19 cellular contexts compared by ENCODE assay signal in the genomic region with DNA sequence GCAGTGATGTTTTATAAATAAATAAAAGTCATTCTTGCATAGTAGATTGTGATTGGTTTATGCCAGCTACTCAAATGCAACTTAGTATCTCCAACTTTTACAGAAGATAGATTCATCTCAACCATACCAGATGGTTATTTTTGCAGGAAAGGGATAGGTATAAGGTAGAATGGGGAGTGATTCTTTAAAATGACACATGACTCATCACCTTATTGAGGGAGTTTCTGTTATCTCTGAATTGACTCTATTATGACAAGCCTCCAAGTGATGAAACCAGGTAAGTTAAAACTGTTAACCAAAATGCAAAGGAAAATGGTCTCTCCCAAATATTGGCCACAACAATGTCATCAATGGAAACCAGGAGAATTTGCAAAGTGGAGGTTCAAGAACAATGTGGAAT. TPM values are rescaled to one million over a fixed set of nuclear protein-coding genes. Genes with fewer than 3 reads are reported as not detected.
A peak's percentile ranks its signal among the peaks of the same experiment; 100 is the strongest.
DNase-seq lines count a peak whose midpoint lies in the region; ATAC-seq, FAIRE-seq and TF ChIP-seq lines count a peak whose summit lies in the region.
"Had no signal": no experiment of that assay in that cellular context is flagged by ENCODE, and none has a peak within 500 bp of the region (broad histone marks: within the 10 kb centered on the region; RNA-seq: fewer than 3 reads in every experiment).

No MANE protein-coding gene starts in this region.

- peak; percentile 20; the same call in 1 of the 3 replicates for ATAC-seq in GM12878
- ATAC-seq in HG03280 (IDR thresholded peaks at IDR 0.05; ENCODE audit: unreplicated experiment) = no peak
- ATAC-seq in upper lobe of left lung (ENCODE audit: low FRiP score in 2 of 2) = no peak
- ATAC-seq: gastroesophageal sphincter had no signal

- H4K20me1 ChIP-seq in OCI-LY7 (ENCODE audit: insufficient read depth, low read length) (no peaks in the 10 kb centered on the region; the same call in 1 of the 2 replicates), GM12878 (ENCODE audit: control insufficient read depth, insufficient read depth) (no peaks in the 10 kb centered on the region)

- no peaks in the 10 kb centered on the region for H3K9me2 ChIP-seq in OCI-LY7 (ENCODE audit: insufficient read depth, low read length)
- H3K9me2 ChIP-seq: SK-N-SH had no signal

- TF ChIP-seq POLR2A in GM12878 (IDR thresholded peaks at IDR 0.05; ENCODE audit: low read depth, low read length) (no peak), spleen (IDR thresholded peaks at IDR 0.05) (no peak), upper lobe of left lung (IDR thresholded peaks at IDR 0.05) (no peak)

- H3K4me2 ChIP-seq in OCI-LY7 (ENCODE audit: low read length) (no peak overlapping the region), GM12878 (ENCODE audit: control insufficient read depth, insufficient read depth) (no peak overlapping the region)
- H3K4me2 ChIP-seq: SK-N-SH had no signal

- peaks cover 88% of the 10 kb centered on the region for H3K79me2 ChIP-seq in OCI-LY7 (ENCODE audit: insufficient read depth, low read depth, low read length)
- no peaks in the 10 kb centered on the region; the same call in 1 of the 2 replicates for H3K79me2 ChIP-seq in GM12878 (ENCODE audit: control insufficient read depth, insufficient read depth, low read length)

- in situ Hi-C loops in GM12878 (cut with MboI) = loop anchor here (25.0 kb wide), 2 partner anchors 781 to 1156 kb away; a partner anchor contains a TSS

- H3K27ac ChIP-seq in OCI-LY7 (ENCODE audit: low read depth, low read length, poor library complexity, severe bottlenecking) (no peak overlapping the region), GM12878 (ENCODE audit: control insufficient read depth, insufficient read depth) (no peak overlapping the region), spleen (peak overlapping the region in 6 of 8 donors; percentile 15 to 69 (median 34)), upper lobe of left lung (no peak overlapping the region)
- H3K27ac ChIP-seq: dorsolateral prefrontal cortex, gastroesophageal sphincter, GM23248, tibial nerve had no signal

- H3K9me3 Mint-ChIP-seq in activated CD4-positive, alpha-beta T cell treated with anti-CD3 and anti-CD28 coated beads, Interleukin-2, amount 10 ng/mL, durations not matched to agents 24 days and 14 days = no peaks in the 10 kb centered on the region
- H3K9me3 Mint-ChIP-seq: mesothelial cell of epicardium had no signal

- TSS peak; percentile 20 for BruUV-seq in OCI-LY7 (replicated peaks; lab: Mats Ljungman, UMichigan)
- BruUV-seq in GM12878 (replicated peaks; lab: Mats Ljungman, UMichigan) = no TSS peak

- H2AFZ ChIP-seq in OCI-LY7 (ENCODE audit: low read length) = no peak overlapping the region
- no peak overlapping the region for H2AFZ ChIP-seq in GM12878 (ENCODE audit: control insufficient read depth, low read depth, low read length)
- H2AFZ ChIP-seq: GM23248 had no signal

- no peak for FAIRE-seq in GM12878 (lab: Jason Lieb, UNC)
- FAIRE-seq: RCC 7860 had no signal

- CTCF ChIA-PET in OCI-LY7 (lab: Charles Lee; ENCODE audit: unreplicated experiment) (no interaction called here), GM12878 (lab: Yijun Ruan, JAX) (no interaction called here), HEK293T (lab: Yijun Ruan, JAX) (no interaction called here)

- H3K27me3 ChIP-seq in GM12878 (replicated peaks in 1 of 2; ENCODE audit: control insufficient read depth in 2 of 2, insufficient read depth in 2 of 2, low read length in 1 of 2) = no peaks in the 10 kb centered on the region
- H3K27me3 ChIP-seq in spleen (replicated peaks in 1 of 7) = no peaks in the 10 kb centered on the region
- H3K27me3 ChIP-seq in upper lobe of left lung = no peaks in the 10 kb centered on the region
- H3K27me3 ChIP-seq: dorsolateral prefrontal cortex, gastroesophageal sphincter, tibial nerve had no signal

- H3K27me3 Mint-ChIP-seq in activated CD4-positive, alpha-beta T cell treated with anti-CD3 and anti-CD28 coated beads, Interleukin-2, amount 10 ng/mL, durations not matched to agents 24 days and 14 days = no peaks in the 10 kb centered on the region

- RAD21 ChIA-PET in GM12878 (lab: Charles Lee; ENCODE audit: unreplicated experiment) = no interaction called here

- H3K4me3 ChIP-seq in OCI-LY7 (ENCODE audit: low read depth, low read length, poor library complexity, severe bottlenecking) (no peak overlapping the region), GM12878 (no peak overlapping the region), spleen (no peak overlapping the region), upper lobe of left lung (no peak overlapping the region)
- H3K4me3 ChIP-seq: dorsolateral prefrontal cortex, gastroesophageal sphincter, GM23248, tibial nerve had no signal

- H3K4me3 Mint-ChIP-seq in activated CD4-positive, alpha-beta T cell treated with anti-CD3 and anti-CD28 coated beads, Interleukin-2, amount 10 ng/mL, durations not matched to agents 24 days and 14 days = peak overlapping the region; percentile 31
- H3K4me3 Mint-ChIP-seq: mesothelial cell of epicardium had no signal

- TF ChIP-seq RAD21 in GM12878 (IDR thresholded peaks at IDR 0.05; ENCODE audit: insufficient read depth, low read depth, low read length) = no peak

- TF ChIP-seq CTCF in OCI-LY7 (conservative IDR thresholded peaks at IDR 0.05; ENCODE audit: low read length) (no peak), GM12878 (IDR thresholded peaks at IDR 0.05 in 2 of 3, conservative IDR thresholded peaks at IDR 0.05 in 1 of 3; ENCODE audit: control insufficient read depth in 2 of 3, extremely low read depth in 1 of 3, insufficient read depth in 1 of 3, low read depth in 3 of 3, low read length in 3 of 3) (no peak), spleen (IDR thresholded peaks at IDR 0.05 in 8 of 11, conservative IDR thresholded peaks at IDR 0.05 in 3 of 11) (no peak), upper lobe of left lung (IDR thresholded peaks at IDR 0.05) (no peak)

- H3K9me3 ChIP-seq in OCI-LY7 (ENCODE audit: low read length) (no peaks in the 10 kb centered on the region; the same call in 1 of the 2 replicates), GM12878 (replicated peaks; ENCODE audit: control insufficient read depth, insufficient read depth, low read length) (no peaks in the 10 kb centered on the region), spleen (no peaks in the 10 kb centered on the region), upper lobe of left lung (no peaks in the 10 kb centered on the region)
- H3K9me3 ChIP-seq: gastroesophageal sphincter, SK-N-SH, tibial nerve had no signal

- peaks cover 64% of the 10 kb centered on the region for H3K4me1 Mint-ChIP-seq in activated CD4-positive, alpha-beta T cell treated with anti-CD3 and anti-CD28 coated beads, Interleukin-2, amount 10 ng/mL, durations not matched to agents 24 days and 14 days

- TF ChIP-seq EP300 in GM12878 (IDR thresholded peaks at IDR 0.05; ENCODE audit: borderline replicate concordance in 1 of 2, control insufficient read depth in 1 of 2, low read depth in 2 of 2, low read length in 2 of 2) (no peak), upper lobe of left lung (IDR thresholded peaks at IDR 0.05) (no peak)

- H3K4me1 ChIP-seq in OCI-LY7 (ENCODE audit: insufficient read depth, low read length, poor library complexity, severe bottlenecking) (peaks cover 27% of the 10 kb centered on the region), GM12878 (ENCODE audit: control insufficient read depth, insufficient read depth, low read length) (peaks cover 3% of the 10 kb centered on the region; the same call in 1 of the 2 replicates), spleen (peaks cover 23 to 100% (median 80%) of the 10 kb centered on the region in 6 donors), upper lobe of left lung (no peaks in the 10 kb centered on the region)
- H3K4me1 ChIP-seq: gastroesophageal sphincter, tibial nerve had no signal

- no peak for DNase-seq in activated CD4-positive, alpha-beta T cell treated with anti-CD3 and anti-CD28 coated beads, Interleukin-2, amount 10 ng/mL, durations not matched to agents 24 days and 14 days
- DNase-seq in activated CD4-positive, alpha-beta T cell treated with anti-CD3 and anti-CD28 coated beads for 1 hour = no peak
- no peak for DNase-seq in OCI-LY7 (ENCODE audit: low spot score)
- no peak for DNase-seq in GM12878 (ENCODE audit: low read depth, low spot score)
- no peak for DNase-seq in spleen
- DNase-seq in HEK293T (ENCODE audit: extremely low spot score) = no peak
- no peak for DNase-seq in upper lobe of left lung
- DNase-seq: DMS79 treated with DMSO at 0.1 percent for 48 hours; dorsolateral prefrontal cortex; GM23248; NCI-H1417 treated with DMSO at 0.1 percent for 48 hours; SK-N-SH; stimulated activated CD4-positive, alpha-beta T cell treated with anti-CD3 and anti-CD28 coated beads, Interleukin-12 subunit alpha, Interleukin-12 subunit beta, amount 100 ng/mL, for 4 hours had no signal

- H3K9ac ChIP-seq in GM12878 (ENCODE audit: control insufficient read depth, insufficient read depth, low read length) = no peak overlapping the region
- H3K9ac ChIP-seq: GM23248, SK-N-SH had no signal

- POLR2A ChIA-PET in OCI-LY7 (lab: Charles Lee) = interaction anchor here (0.9 to 3.1 kb wide), 2 partner anchors 11 to 168 kb away, joined by 5 to 19 read pairs; no protein-coding TSS in a partner anchor
- POLR2A ChIA-PET in GM12878 (lab: Charles Lee) = interaction anchor here (0.9 kb wide), 1 partner anchor 10 kb away, joined by 3 read pairs; no protein-coding TSS in a partner anchor
- POLR2A ChIA-PET in HEK293T (lab: Yijun Ruan, JAX) = no interaction called here

- peak overlapping the region; percentile 76 for H3K27ac Mint-ChIP-seq in activated CD4-positive, alpha-beta T cell treated with anti-CD3 and anti-CD28 coated beads, Interleukin-2, amount 10 ng/mL, durations not matched to agents 24 days and 14 days
- H3K27ac Mint-ChIP-seq: mesothelial cell of epicardium had no signal

- H3K36me3 Mint-ChIP-seq in activated CD4-positive, alpha-beta T cell treated with anti-CD3 and anti-CD28 coated beads, Interleukin-2, amount 10 ng/mL, durations not matched to agents 24 days and 14 days (ENCODE audit: low read depth) = peaks cover 59% of the 10 kb centered on the region
- H3K36me3 Mint-ChIP-seq: mesothelial cell of epicardium had no signal

- intact Hi-C loops in activated CD4-positive, alpha-beta T cell treated with anti-CD3 and anti-CD28 coated beads, Interleukin-2, amount 10 ng/mL, durations not matched to agents 24 days and 14 days (cut with micrococcal nuclease) = loop anchor here (10.0 kb wide), 1 partner anchor 609 kb away; no protein-coding TSS in a partner anchor
- intact Hi-C loops in OCI-LY7 (cut with micrococcal nuclease; ENCODE audit: unreplicated experiment) = no loop called here
- intact Hi-C loops in GM12878 (cut with micrococcal nuclease; ENCODE audit: unreplicated experiment) = no loop called here
- intact Hi-C loops in spleen (cut with DNase I; ENCODE audit: low total_unique reads) = loop anchor here (10.0 kb wide), 1 partner anchor 169 kb away; no protein-coding TSS in a partner anchor

- SMC1A ChIA-PET in GM12878 (lab: Charles Lee; ENCODE audit: uncharacterized antibody, unreplicated experiment) = no interaction called here

- H3K36me3 ChIP-seq in OCI-LY7 (ENCODE audit: insufficient read depth, low read length) (peaks cover 84% of the 10 kb centered on the region), GM12878 (ENCODE audit: control insufficient read depth in 2 of 2, insufficient read depth in 2 of 2, low read length in 1 of 2) (peaks cover 0 to 3% of the 10 kb centered on the region in 2 experiments; a peak in 2 of 4 replicates), spleen (peaks cover 0 to 59% (median 18%) of the 10 kb centered on the region in 6 donors), upper lobe of left lung (no peaks in the 10 kb centered on the region)
- H3K36me3 ChIP-seq: gastroesophageal sphincter, tibial nerve had no signal

RNA-seq across cellular contexts. Expression of a gene that starts 54.5 kb away (rescaled TPM):
- total RNA-seq in activated CD4-positive, alpha-beta T cell treated with anti-CD3 and anti-CD28 coated beads, Interleukin-2, amount 10 ng/mL, durations not matched to agents 24 days and 14 days = 436 and 438 TPM in 2 replicates
- 161 and 177 TPM in 2 replicates for total RNA-seq in OCI-LY7 (2014; rRNA removed; shearing (Covaris generic))
- total RNA-seq in OCI-LY7 (2022) (241 and 264 TPM in 2 replicates), GM12878 (2014; rRNA removed) (117 and 136 TPM in 2 replicates), GM12878 (2014; rRNA removed; fragmentation: Illumina TruSeq; extraction: Trizol) (167 and 171 TPM in 2 replicates), GM12878 (2021) (154 and 157 TPM in 2 replicates), spleen (100 to 1,000 TPM; 439 to 716 (median 526) TPM), upper lobe of left lung (100 to 1,000 TPM in 3 of 6 donors, 10 to 100 TPM in 3; 70.2 to 171 (median 101) TPM)
- 586 and 675 TPM in 2 replicates for total RNA-seq in GM12878 (2013; cell fraction: nucleolus; rRNA removed)
- polyA plus RNA-seq in GM12878 (2011; ENCODE audit: low read depth) = 57.1 TPM
- polyA plus RNA-seq in GM12878 (2011; rRNA removed) (171 and 221 TPM in 2 replicates), GM12878 (2014; fragmentation: Illumina TruSeq; extraction: Trizol) (156 and 163 TPM in 2 replicates), GM12878 (2014; fragmentation: Nextera tagmentation; extraction: Ambion mirVana) (10 to 100 TPM; 72.9 to 73.6 TPM), GM12878 (2014; rRNA removed) (75.1 and 80.9 TPM in 2 replicates), GM12878 (2016; fragmentation: Nextera tagmentation; extraction: Ambion mirVana) (100 to 1,000 TPM; 117 to 119 TPM), spleen (10 to 100 TPM; 79.2 to 99.3 (median 92.4) TPM)
- 125 and 161 TPM in 2 replicates for polyA plus RNA-seq in GM12878 (2011; cell fraction: cytosol; rRNA removed)
- 106 and 128 TPM in 2 replicates for polyA plus RNA-seq in GM12878 (2011; cell fraction: nucleus; rRNA removed)
- polyA plus RNA-seq in GM12878 (2012) = 67.1 and 78.4 TPM in 2 replicates
- polyA minus RNA-seq in GM12878 (2011; rRNA and poly(A)+ RNA removed) = 240 and 280 TPM in 2 replicates
- polyA minus RNA-seq in GM12878 (2011; cell fraction: cytosol; rRNA and poly(A)+ RNA removed) = 70.3 and 72.0 TPM in 2 replicates
- polyA minus RNA-seq in GM12878 (2011; cell fraction: nucleus; rRNA and poly(A)+ RNA removed) = 150 and 243 TPM in 2 replicates
- total RNA-seq: A673, mesothelial cell of epicardium had no signal

Comparison
In these comparisons a context has a peak if more than half of its experiments do, and no peak if none do; other contexts are left out.
1. H3K27ac ChIP-seq: peak in spleen (6 of 8); none in OCI-LY7 (single experiment), GM12878 (single experiment) and upper lobe of left lung (0 of 4).
2. intact Hi-C loops: an anchor here in activated CD4-positive, alpha-beta T cell treated with anti-CD3 and anti-CD28 coated beads, Interleukin-2, amount 10 ng/mL, durations not matched to agents 24 days and 14 days (10.0 kb wide) and spleen (10.0 kb wide); none called in OCI-LY7 and GM12878.